Comparison of ENCODE assay signal across 1 cellular context in genomic region chr18:23378470-23378764, GRCh38.
TF ChIP-seq lines count a peak whose summit lies in the region.

No MANE protein-coding gene starts in this region.

TF ChIP-seq in HepG2, 621 proteins besides CTCF, POLR2A, EP300 and RAD21 (continued from another document):
- TF ChIP-seq SIX1 (CRISPR knock-in tag; IDR thresholded peaks at IDR 0.05; ENCODE audit: borderline replicate concordance) (no peak), MED8 (CRISPR knock-in tag; IDR thresholded peaks at IDR 0.05; ENCODE audit: insufficient replicate concordance) (no peak), ZZZ3 (CRISPR knock-in tag; IDR thresholded peaks at IDR 0.05; ENCODE audit: borderline replicate concordance) (no peak), ZNF569 (CRISPR knock-in tag; IDR thresholded peaks at IDR 0.05; ENCODE audit: borderline replicate concordance) (no peak), HIVEP1 (CRISPR knock-in tag; IDR thresholded peaks at IDR 0.05) (no peak), POLR2AphosphoS2 (IDR thresholded peaks at IDR 0.05; ENCODE audit: low read depth, low read length) (no peak), ZNF619 (CRISPR knock-in tag; IDR thresholded peaks at IDR 0.05) (no peak), HOXA7 (CRISPR knock-in tag; IDR thresholded peaks at IDR 0.05) (no peak), CBX5 (CRISPR knock-in tag; IDR thresholded peaks at IDR 0.05; ENCODE audit: borderline replicate concordance) (no peak), NFE2L1 (CRISPR knock-in tag; IDR thresholded peaks at IDR 0.05; ENCODE audit: borderline replicate concordance) (no peak)
